In genomic region chr3:135310317-135310716, GRCh38 we compare ENCODE assay signal across 20 cellular contexts.
A peak's percentile ranks its signal among the peaks of the same experiment; 100 is the strongest.
DNase-seq lines count a peak whose midpoint lies in the region; ATAC-seq, FAIRE-seq and TF ChIP-seq lines count a peak whose summit lies in the region.
"Had no signal": no experiment of that assay in that cellular context is flagged by ENCODE, and none has a peak within 500 bp of the region (broad histone marks: within the 10 kb centered on the region; RNA-seq: fewer than 3 reads in every experiment).

No MANE protein-coding gene starts in this region.

- TF ChIP-seq CTCF in NB4 (IDR thresholded peaks at IDR 0.05; ENCODE audit: low read depth, low read length) (no peak), RWPE1 (conservative IDR thresholded peaks at IDR 0.05; ENCODE audit: low read depth) (no peak)

- DNase-seq in GM18507 (ENCODE audit: extremely low spot score, insufficient read length, low read depth) = peak; percentile 5
- peak; percentile 17 for DNase-seq in HEK293T (ENCODE audit: extremely low spot score)
- DNase-seq in NB4 (ENCODE audit: low read depth) = peak; percentile 42
- DNase-seq in iPS-NIHi7 (ENCODE audit: extremely low spot score) = peak; percentile 74
- DNase-seq in activated T-cell treated with anti-CD3 and anti-CD28 coated beads, Interleukin-2, amount 50 U/mL, for 1 hour = no peak
- DNase-seq in RWPE1 (ENCODE audit: low spot score) = no peak
- DNase-seq: activated CD4-positive, alpha-beta T cell treated with anti-CD3 and anti-CD28 coated beads, Interleukin-2, amount 50 U/mL, for 48 hours; effector memory CD8-positive, alpha-beta T cell; GOT3; left cardiac atrium; PC-9; right cardiac atrium; stimulated activated CD4-positive, alpha-beta T cell treated with anti-CD3 and anti-CD28 coated beads, Interleukin-4, amount 100 ng/mL, for 1 hour; stimulated activated naive CD4-positive, alpha-beta T cell treated with Interleukin-2 at 50 U/mL for 16 hours; T-helper 17 cell had no signal

- H3K4me3 ChIP-seq in NB4 (ENCODE audit: low read depth, low read length) = no peak overlapping the region
- H3K4me3 ChIP-seq: BLaER1, breast epithelium, PC-9 had no signal

- CTCF ChIA-PET in HEK293T (lab: Yijun Ruan, JAX) = no interaction called here
- CTCF ChIA-PET in RWPE1 (lab: Yijun Ruan, JAX) = no interaction called here

- POLR2A ChIA-PET in HEK293T (lab: Yijun Ruan, JAX) (no interaction called here), RWPE1 (lab: Yijun Ruan, JAX; ENCODE audit: low non-redundant PET) (no interaction called here)

- no peak for TF ChIP-seq POLR2A in NB4 (IDR thresholded peaks at IDR 0.05; ENCODE audit: extremely low read depth, insufficient read length)

- H3K27ac ChIP-seq in RWPE1 = no peak overlapping the region
- H3K27ac ChIP-seq: BLaER1, breast epithelium, PC-9 had no signal

- no peak for FAIRE-seq in GM18507 (lab: Jason Lieb, UNC)

- ATAC-seq in HG03457 (IDR thresholded peaks at IDR 0.05; ENCODE audit: unreplicated experiment) = no peak
- no peak for ATAC-seq in HG02798 (IDR thresholded peaks at IDR 0.05; ENCODE audit: poor library complexity, unreplicated experiment)
- ATAC-seq: effector memory CD8-positive, alpha-beta T cell; left cardiac atrium; natural killer cell treated with Interleukin-12 subunit alpha and Interleukin-12 subunit beta and Interleukin-15 and Interleukin-18, amount 100 ng/mL, for 72 hours; right cardiac atrium; T-helper 17 cell had no signal

TF ChIP-seq in HEK293T, 16 proteins besides CTCF, POLR2A, EP300 and RAD21:
- TF ChIP-seq SUZ12 (IDR thresholded peaks at IDR 0.05) (no peak), FOXM1 (IDR thresholded peaks at IDR 0.05; ENCODE audit: borderline replicate concordance) (no peak), PKNOX1 (IDR thresholded peaks at IDR 0.05) (no peak), L3MBTL2 (conservative IDR thresholded peaks at IDR 0.05) (no peak), FOXA1 (IDR thresholded peaks at IDR 0.05) (no peak), ELF4 (IDR thresholded peaks at IDR 0.05) (no peak), TARDBP (IDR thresholded peaks at IDR 0.05) (no peak), NFRKB (IDR thresholded peaks at IDR 0.05) (no peak), HDGF (IDR thresholded peaks at IDR 0.05; ENCODE audit: borderline replicate concordance) (no peak), ZNF384 (IDR thresholded peaks at IDR 0.05) (no peak), CTBP1 (IDR thresholded peaks at IDR 0.05; ENCODE audit: borderline replicate concordance) (no peak), BHLHE40 (IDR thresholded peaks at IDR 0.05; ENCODE audit: borderline replicate concordance) (no peak)

Comparison
In these comparisons a context has a peak if more than half of its experiments do, and no peak if none do; other contexts are left out.
1. DNase-seq: peak in GM18507 (single experiment), HEK293T (single experiment), NB4 (single experiment) and iPS-NIHi7 (single experiment); none in activated T-cell treated with anti-CD3 and anti-CD28 coated beads, Interleukin-2, amount 50 U/mL, for 1 hour (single experiment) and RWPE1 (single experiment).